12 cellular contexts compared by ENCODE assay signal in genomic region chr11:945986-946385, GRCh38. TPM values are rescaled to one million over a fixed set of nuclear protein-coding genes. Genes with fewer than 3 reads are reported as not detected.
A peak's percentile ranks its signal among the peaks of the same experiment; 100 is the strongest.
DNase-seq lines count a peak whose midpoint lies in the region; TF ChIP-seq lines count a peak whose summit lies in the region.
"Had no signal": no experiment of that assay in that cellular context is flagged by ENCODE, and none has a peak within 500 bp of the region (broad histone marks: within the 10 kb centered on the region; RNA-seq: fewer than 3 reads in every experiment).

No MANE protein-coding gene starts in this region.

- TF ChIP-seq CTCF in HL-60 (IDR thresholded peaks at IDR 0.05; ENCODE audit: insufficient read depth, low read length) = no peak
- TF ChIP-seq CTCF in neural crest cell (conservative IDR thresholded peaks at IDR 0.05) = no peak

- peaks cover 21% of the 10 kb centered on the region for H3K36me3 Mint-ChIP-seq in neural crest cell (ENCODE audit: low read depth)

- H3K27ac ChIP-seq in HL-60 (replicated peaks) = no peak overlapping the region
- H3K27ac ChIP-seq: BLaER1 treated with 17β-estradiol and CSF1 and Interleukin-3, amounts not matched to agents 10 nM and 100 nM had no signal

- intact Hi-C loops in head of caudate nucleus (cut with DNase I) = no loop called here

- H3K27ac Mint-ChIP-seq in neural crest cell (ENCODE audit: unreplicated experiment) = peak overlapping the region; percentile 14
- H3K27ac Mint-ChIP-seq: activated CD8-positive, alpha-beta T cell treated with anti-CD3 and anti-CD28 coated beads, Interleukin-2, amount 10 ng/mL, durations not matched to agents 7 days and 5 days; activated naive CD4-positive, alpha-beta T cell treated with anti-CD3 and anti-CD28 coated beads, Interleukin-2, amount 50 U/mL, for 72 hours; T-helper 1 cell treated with Interleukin-12 subunit alpha and Interleukin-12 subunit beta and Interleukin-4 antibody, amounts not matched to agents 30 μg/mL and 1 μg/mL, for 36 hours had no signal

- DNase-seq in HL-60 (ENCODE audit: low read depth in 1 of 2, low spot score in 1 of 2) = peak; percentile 27 to 61
- peak; percentile 30 for DNase-seq in OCI-M1 (lab: John Stamatoyannopoulos, UW)
- DNase-seq in head of caudate nucleus = peak in 40 of 42 donors; percentile 27 to 91 (median 66)
- peak; percentile 42 for DNase-seq in neural crest cell (ENCODE audit: low read depth, low spot score)
- no peak for DNase-seq in activated CD8-positive, alpha-beta memory T cell treated with anti-CD3 and anti-CD28 coated beads, Interleukin-2, amount 50 U/mL, for 4 hours
- DNase-seq in activated CD8-positive, alpha-beta memory T cell treated with anti-CD3 and anti-CD28 coated beads, Interleukin-2, amount 50 U/mL, for 48 hours = no peak
- DNase-seq in H4 (ENCODE audit: low spot score) = no peak
- no peak for DNase-seq in NK-92 (lab: John Stamatoyannopoulos, UW; ENCODE audit: unreplicated experiment)
- DNase-seq: activated CD8-positive, alpha-beta T cell treated with anti-CD3 and anti-CD28 coated beads, Interleukin-2, amount 10 ng/mL, durations not matched to agents 7 days and 5 days had no signal

- H3K27me3 Mint-ChIP-seq in neural crest cell (ENCODE audit: low read depth) = no peaks in the 10 kb centered on the region

- H3K27me3 ChIP-seq in HL-60 (ENCODE audit: insufficient read depth, poor library complexity, severe bottlenecking) = no peaks in the 10 kb centered on the region
- H3K27me3 ChIP-seq: BLaER1 treated with 17β-estradiol and CSF1 and Interleukin-3, amounts not matched to agents 10 nM and 100 nM had no signal

- no peak overlapping the region for H3K4me3 ChIP-seq in HL-60 (replicated peaks; ENCODE audit: insufficient read depth, low read length)
- H3K4me3 ChIP-seq: BLaER1 treated with 17β-estradiol and CSF1 and Interleukin-3, amounts not matched to agents 10 nM and 100 nM had no signal

- no peaks in the 10 kb centered on the region for H3K9me3 Mint-ChIP-seq in neural crest cell

- H3K4me1 Mint-ChIP-seq in neural crest cell = peaks cover 48% of the 10 kb centered on the region

- H3K4me3 Mint-ChIP-seq in neural crest cell = peak overlapping the region; percentile 32
- H3K4me3 Mint-ChIP-seq: activated CD8-positive, alpha-beta T cell treated with anti-CD3 and anti-CD28 coated beads, Interleukin-2, amount 10 ng/mL, durations not matched to agents 7 days and 5 days; T-helper 1 cell treated with Interleukin-12 subunit alpha and Interleukin-12 subunit beta and Interleukin-4 antibody, amounts not matched to agents 30 μg/mL and 1 μg/mL, for 36 hours had no signal

RNA-seq across cellular contexts. Expression of gene AP2A2, which starts 20.3 kb away (rescaled TPM):
- 75.5 and 78.1 TPM in 2 replicates for total RNA-seq in neural crest cell
- total RNA-seq in H4 (2014; rRNA removed; shearing (Covaris generic)) = 25.1 and 25.3 TPM in 2 replicates

RNA-seq across cellular contexts. Expression of gene CHID1, which starts 35.4 kb away (rescaled TPM):
- 81.8 and 82.4 TPM in 2 replicates for total RNA-seq in neural crest cell
- total RNA-seq in H4 (2014; rRNA removed; shearing (Covaris generic)) = 53.1 and 65.1 TPM in 2 replicates

Comparison
In these comparisons a context has a peak if more than half of its experiments do, and no peak if none do; other contexts are left out.
1. DNase-seq: peak in HL-60 (2 of 2), OCI-M1 (single experiment), head of caudate nucleus (40 of 42) and neural crest cell (single experiment); none in activated CD8-positive, alpha-beta memory T cell treated with anti-CD3 and anti-CD28 coated beads, Interleukin-2, amount 50 U/mL, for 4 hours (single experiment), activated CD8-positive, alpha-beta memory T cell treated with anti-CD3 and anti-CD28 coated beads, Interleukin-2, amount 50 U/mL, for 48 hours (single experiment), H4 (single experiment) and NK-92 (single experiment).